In the genomic region with DNA sequence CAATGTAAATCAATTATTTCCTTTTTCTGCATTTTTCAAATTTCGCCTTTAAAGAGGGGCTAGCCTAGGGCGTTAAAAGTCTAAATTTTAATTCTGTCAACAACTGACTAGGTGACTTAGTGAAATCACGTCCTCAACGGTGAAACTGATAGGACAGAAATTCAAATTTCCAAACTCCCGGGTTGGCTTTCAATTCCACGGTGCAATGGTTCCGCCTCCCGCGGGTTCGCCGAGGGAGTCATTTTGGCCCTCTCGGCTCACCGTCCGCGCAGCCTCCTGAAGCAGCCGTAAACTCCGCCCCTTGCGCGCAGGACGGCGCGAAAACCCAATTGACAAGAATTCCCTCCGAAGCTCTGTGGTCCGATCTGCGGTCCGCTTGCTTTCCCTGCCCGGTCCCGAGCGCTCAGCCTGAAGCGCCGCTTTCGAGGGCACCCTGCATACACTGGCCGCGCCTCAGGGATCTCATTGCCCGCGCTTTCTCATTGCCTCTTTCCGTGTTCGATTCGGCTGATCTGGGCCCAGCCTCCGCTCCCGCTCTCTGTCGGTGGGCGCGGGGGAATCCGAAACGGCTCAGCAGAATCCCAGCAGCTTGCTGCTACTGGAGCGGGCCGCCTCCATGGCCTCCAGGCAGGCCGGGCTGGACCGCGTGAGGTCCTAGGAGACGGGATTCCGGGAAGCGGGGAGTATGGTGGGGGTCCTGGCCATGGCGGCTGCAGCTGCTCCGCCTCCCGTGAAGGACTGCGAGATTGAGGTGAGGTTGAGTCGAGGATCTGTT, we compare ENCODE assay signal across 1 cellular context.
A peak's percentile ranks its signal among the peaks of the same experiment; 100 is the strongest.
TF ChIP-seq lines count a peak whose summit lies in the region.

A gene with protein sequence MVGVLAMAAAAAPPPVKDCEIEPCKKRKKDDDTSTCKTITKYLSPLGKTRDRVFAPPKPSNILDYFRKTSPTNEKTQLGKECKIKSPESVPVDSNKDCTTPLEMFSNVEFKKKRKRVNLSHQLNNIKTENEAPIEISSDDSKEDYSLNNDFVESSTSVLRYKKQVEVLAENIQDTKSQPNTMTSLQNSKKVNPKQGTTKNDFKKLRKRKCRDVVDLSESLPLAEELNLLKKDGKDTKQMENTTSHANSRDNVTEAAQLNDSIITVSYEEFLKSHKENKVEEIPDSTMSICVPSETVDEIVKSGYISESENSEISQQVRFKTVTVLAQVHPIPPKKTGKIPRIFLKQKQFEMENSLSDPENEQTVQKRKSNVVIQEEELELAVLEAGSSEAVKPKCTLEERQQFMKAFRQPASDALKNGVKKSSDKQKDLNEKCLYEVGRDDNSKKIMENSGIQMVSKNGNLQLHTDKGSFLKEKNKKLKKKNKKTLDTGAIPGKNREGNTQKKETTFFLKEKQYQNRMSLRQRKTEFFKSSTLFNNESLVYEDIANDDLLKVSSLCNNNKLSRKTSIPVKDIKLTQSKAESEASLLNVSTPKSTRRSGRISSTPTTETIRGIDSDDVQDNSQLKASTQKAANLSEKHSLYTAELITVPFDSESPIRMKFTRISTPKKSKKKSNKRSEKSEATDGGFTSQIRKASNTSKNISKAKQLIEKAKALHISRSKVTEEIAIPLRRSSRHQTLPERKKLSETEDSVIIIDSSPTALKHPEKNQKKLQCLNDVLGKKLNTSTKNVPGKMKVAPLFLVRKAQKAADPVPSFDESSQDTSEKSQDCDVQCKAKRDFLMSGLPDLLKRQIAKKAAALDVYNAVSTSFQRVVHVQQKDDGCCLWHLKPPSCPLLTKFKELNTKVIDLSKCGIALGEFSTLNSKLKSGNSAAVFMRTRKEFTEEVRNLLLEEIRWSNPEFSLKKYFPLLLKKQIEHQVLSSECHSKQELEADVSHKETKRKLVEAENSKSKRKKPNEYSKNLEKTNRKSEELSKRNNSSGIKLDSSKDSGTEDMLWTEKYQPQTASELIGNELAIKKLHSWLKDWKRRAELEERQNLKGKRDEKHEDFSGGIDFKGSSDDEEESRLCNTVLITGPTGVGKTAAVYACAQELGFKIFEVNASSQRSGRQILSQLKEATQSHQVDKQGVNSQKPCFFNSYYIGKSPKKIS (N-terminal part only) (plus strand): TSS at position 304 of the 775 bp plus-strand sequence. CDS start 382 bp downstream, at position 686.

TF ChIP-seq in HepG2, 621 proteins besides CTCF, POLR2A, EP300 and RAD21 (continued from another document and continues in another):
- TF ChIP-seq AFF4 (CRISPR knock-in tag; IDR thresholded peaks at IDR 0.05) (no peak), TARDBP (CRISPR knock-in tag; IDR thresholded peaks at IDR 0.05) (peak; percentile 73), TP53 (CRISPR knock-in tag; conservative IDR thresholded peaks at IDR 0.05) (0 out of 2 replicates have a peak, but pooled peaks have one; percentile 51), POGZ (CRISPR knock-in tag; IDR thresholded peaks at IDR 0.05) (peak; percentile 89), FOXC1 (CRISPR knock-in tag; IDR thresholded peaks at IDR 0.05; ENCODE audit: borderline replicate concordance) (peak; percentile 47; the same call in 1 of the 2 replicates), KMT2A (CRISPR knock-in tag; IDR thresholded peaks at IDR 0.05) (peak; percentile 99), ESRRA (CRISPR knock-in tag; IDR thresholded peaks at IDR 0.05; ENCODE audit: low read depth) (0 out of 2 replicates have a peak, but pooled peaks have one; percentile 32), ZFP62 (CRISPR knock-in tag; IDR thresholded peaks at IDR 0.05) (no peak), RBM39 (IDR thresholded peaks at IDR 0.05; ENCODE audit: low read depth, low read length, poor library complexity, severe bottlenecking) (peak; percentile 44), DRAP1 (CRISPR knock-in tag; IDR thresholded peaks at IDR 0.05) (peak; percentile 40; the same call in 1 of the 2 replicates), ZBTB1 (CRISPR knock-in tag; IDR thresholded peaks at IDR 0.05; ENCODE audit: borderline replicate concordance) (no peak), SOX5 (CRISPR knock-in tag; IDR thresholded peaks at IDR 0.05; ENCODE audit: borderline replicate concordance) (peak; percentile 52; the same call in 1 of the 2 replicates), ZNF441 (CRISPR knock-in tag; IDR thresholded peaks at IDR 0.05; ENCODE audit: borderline replicate concordance) (no peak; the same call in 1 of the 2 replicates), IRF2 (CRISPR knock-in tag; IDR thresholded peaks at IDR 0.05) (peak; percentile 86), NCOR1 (IDR thresholded peaks at IDR 0.05; ENCODE audit: borderline replicate concordance, low read length) (0 out of 2 replicates have a peak, but pooled peaks have one; percentile 35), CBFB (CRISPR knock-in tag; IDR thresholded peaks at IDR 0.05) (peak; percentile 68; the same call in 1 of the 2 replicates), NFYB (CRISPR knock-in tag; IDR thresholded peaks at IDR 0.05) (peak; percentile 57), ZNF274 (CRISPR knock-in tag; IDR thresholded peaks at IDR 0.05) (no peak; the same call in 1 of the 2 replicates), ZNF619 (CRISPR knock-in tag; IDR thresholded peaks at IDR 0.05) (peak; percentile 88), ZNF558 (CRISPR knock-in tag; IDR thresholded peaks at IDR 0.05; ENCODE audit: borderline replicate concordance) (no peak), HCFC1 (IDR thresholded peaks at IDR 0.05; ENCODE audit: low read depth, low read length) (peak; percentile 59), ZFP37 (CRISPR knock-in tag; IDR thresholded peaks at IDR 0.05; ENCODE audit: borderline replicate concordance) (no peak), ZNF563 (CRISPR knock-in tag; IDR thresholded peaks at IDR 0.05) (no peak), ZFP41 (CRISPR knock-in tag; IDR thresholded peaks at IDR 0.05; ENCODE audit: borderline replicate concordance) (no peak)
- TF ChIP-seq, protein P1, sequence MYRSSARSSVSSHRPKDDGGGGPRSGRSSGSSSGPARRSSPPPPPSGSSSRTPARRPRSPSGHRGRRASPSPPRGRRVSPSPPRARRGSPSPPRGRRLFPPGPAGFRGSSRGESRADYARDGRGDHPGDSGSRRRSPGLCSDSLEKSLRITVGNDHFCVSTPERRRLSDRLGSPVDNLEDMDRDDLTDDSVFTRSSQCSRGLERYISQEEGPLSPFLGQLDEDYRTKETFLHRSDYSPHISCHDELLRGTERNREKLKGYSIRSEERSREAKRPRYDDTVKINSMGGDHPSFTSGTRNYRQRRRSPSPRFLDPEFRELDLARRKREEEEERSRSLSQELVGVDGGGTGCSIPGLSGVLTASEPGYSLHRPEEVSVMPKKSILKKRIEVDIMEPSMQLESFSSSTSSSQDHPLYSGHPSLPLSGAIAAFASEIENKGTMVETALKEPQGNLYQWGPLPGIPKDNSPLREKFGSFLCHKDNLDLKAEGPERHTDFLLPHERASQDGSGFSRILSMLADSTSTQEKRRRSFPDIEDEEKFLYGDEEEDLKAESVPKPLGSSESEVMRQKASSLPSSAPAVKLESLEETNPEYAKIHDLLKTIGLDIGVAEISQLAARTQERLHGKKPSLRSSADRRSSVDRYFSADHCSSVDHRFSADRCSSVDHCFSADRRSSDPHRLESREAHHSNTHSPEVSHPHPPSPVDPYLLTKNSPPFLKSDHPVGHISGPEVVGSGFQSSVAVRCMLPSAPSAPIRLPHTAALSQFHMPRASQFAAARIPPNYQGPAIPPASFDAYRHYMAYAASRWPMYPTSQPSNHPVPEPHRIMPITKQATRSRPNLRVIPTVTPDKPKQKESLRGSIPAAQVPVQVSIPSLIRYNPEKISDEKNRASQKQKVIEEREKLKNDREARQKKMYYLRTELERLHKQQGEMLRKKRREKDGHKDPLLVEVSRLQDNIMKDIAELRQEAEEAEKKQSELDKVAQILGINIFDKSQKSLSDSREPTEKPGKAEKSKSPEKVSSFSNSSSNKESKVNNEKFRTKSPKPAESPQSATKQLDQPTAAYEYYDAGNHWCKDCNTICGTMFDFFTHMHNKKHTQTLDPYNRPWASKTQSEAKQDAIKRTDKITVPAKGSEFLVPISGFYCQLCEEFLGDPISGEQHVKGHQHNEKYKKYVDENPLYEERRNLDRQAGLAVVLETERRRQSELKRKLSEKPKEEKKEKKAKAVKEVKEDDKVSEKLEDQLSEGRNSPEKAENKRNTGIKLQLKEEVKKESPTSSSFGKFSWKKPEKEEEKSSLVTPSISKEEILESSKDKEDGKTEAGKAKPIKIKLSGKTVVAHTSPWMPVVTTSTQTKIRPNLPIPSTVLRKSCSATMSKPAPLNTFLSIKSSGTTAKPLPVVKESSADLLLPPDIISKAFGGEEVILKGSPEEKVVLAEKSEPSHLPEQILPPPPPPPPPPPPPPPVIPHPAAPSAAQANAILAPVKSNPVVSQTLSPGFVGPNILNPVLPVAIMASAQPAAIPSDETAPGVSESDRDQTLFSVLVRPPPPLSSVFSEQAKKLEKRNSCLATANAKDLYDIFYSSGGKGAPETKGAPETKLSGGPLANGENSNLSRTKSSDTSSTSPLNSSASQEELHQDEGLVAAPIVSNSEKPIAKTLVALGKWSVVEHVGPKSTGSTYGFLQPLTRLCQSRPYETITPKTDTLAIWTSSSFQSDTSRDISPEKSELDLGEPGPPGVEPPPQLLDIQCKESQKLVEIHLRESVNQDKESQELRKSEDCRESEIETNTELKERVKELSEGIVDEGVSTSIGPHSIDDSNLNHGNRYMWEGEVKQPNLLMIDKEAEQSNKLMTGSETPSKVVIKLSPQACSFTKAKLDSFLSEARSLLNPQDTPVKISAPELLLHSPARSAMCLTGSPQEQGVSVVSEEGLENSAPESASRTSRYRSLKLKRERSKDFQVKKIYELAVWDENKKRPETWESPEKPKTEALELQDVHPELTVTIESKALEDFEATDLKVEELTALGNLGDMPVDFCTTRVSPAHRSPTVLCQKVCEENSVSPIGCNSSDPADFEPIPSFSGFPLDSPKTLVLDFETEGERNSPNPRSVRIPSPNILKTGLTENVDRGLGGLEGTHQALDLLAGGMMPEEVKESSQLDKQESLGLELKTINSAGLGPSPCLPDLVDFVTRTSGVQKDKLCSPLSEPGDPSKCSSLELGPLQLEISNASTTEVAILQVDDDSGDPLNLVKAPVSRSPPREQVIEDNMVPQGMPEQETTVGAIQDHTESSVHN (CRISPR knock-in tag; IDR thresholded peaks at IDR 0.05) = no peak
- TF ChIP-seq, protein P2, sequence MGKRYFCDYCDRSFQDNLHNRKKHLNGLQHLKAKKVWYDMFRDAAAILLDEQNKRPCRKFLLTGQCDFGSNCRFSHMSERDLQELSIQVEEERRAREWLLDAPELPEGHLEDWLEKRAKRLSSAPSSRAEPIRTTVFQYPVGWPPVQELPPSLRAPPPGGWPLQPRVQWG (CRISPR knock-in tag; IDR thresholded peaks at IDR 0.05; ENCODE audit: borderline replicate concordance, low read depth) = no peak
- TF ChIP-seq, protein P3, sequence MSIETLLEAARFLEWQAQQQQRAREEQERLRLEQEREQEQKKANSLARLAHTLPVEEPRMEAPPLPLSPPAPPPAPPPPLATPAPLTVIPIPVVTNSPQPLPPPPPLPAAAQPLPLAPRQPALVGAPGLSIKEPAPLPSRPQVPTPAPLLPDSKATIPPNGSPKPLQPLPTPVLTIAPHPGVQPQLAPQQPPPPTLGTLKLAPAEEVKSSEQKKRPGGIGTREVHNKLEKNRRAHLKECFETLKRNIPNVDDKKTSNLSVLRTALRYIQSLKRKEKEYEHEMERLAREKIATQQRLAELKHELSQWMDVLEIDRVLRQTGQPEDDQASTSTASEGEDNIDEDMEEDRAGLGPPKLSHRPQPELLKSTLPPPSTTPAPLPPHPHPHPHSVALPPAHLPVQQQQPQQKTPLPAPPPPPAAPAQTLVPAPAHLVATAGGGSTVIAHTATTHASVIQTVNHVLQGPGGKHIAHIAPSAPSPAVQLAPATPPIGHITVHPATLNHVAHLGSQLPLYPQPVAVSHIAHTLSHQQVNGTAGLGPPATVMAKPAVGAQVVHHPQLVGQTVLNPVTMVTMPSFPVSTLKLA (IDR thresholded peaks at IDR 0.05) = no peak
- TF ChIP-seq, protein P4, sequence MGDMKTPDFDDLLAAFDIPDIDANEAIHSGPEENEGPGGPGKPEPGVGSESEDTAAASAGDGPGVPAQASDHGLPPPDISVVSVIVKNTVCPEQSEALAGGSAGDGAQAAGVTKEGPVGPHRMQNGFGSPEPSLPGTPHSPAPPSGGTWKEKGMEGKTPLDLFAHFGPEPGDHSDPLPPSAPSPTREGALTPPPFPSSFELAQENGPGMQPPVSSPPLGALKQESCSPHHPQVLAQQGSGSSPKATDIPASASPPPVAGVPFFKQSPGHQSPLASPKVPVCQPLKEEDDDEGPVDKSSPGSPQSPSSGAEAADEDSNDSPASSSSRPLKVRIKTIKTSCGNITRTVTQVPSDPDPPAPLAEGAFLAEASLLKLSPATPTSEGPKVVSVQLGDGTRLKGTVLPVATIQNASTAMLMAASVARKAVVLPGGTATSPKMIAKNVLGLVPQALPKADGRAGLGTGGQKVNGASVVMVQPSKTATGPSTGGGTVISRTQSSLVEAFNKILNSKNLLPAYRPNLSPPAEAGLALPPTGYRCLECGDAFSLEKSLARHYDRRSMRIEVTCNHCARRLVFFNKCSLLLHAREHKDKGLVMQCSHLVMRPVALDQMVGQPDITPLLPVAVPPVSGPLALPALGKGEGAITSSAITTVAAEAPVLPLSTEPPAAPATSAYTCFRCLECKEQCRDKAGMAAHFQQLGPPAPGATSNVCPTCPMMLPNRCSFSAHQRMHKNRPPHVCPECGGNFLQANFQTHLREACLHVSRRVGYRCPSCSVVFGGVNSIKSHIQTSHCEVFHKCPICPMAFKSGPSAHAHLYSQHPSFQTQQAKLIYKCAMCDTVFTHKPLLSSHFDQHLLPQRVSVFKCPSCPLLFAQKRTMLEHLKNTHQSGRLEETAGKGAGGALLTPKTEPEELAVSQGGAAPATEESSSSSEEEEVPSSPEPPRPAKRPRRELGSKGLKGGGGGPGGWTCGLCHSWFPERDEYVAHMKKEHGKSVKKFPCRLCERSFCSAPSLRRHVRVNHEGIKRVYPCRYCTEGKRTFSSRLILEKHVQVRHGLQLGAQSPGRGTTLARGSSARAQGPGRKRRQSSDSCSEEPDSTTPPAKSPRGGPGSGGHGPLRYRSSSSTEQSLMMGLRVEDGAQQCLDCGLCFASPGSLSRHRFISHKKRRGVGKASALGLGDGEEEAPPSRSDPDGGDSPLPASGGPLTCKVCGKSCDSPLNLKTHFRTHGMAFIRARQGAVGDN (CRISPR knock-in tag; IDR thresholded peaks at IDR 0.05) = peak; percentile 89
